In the genomic region with DNA sequence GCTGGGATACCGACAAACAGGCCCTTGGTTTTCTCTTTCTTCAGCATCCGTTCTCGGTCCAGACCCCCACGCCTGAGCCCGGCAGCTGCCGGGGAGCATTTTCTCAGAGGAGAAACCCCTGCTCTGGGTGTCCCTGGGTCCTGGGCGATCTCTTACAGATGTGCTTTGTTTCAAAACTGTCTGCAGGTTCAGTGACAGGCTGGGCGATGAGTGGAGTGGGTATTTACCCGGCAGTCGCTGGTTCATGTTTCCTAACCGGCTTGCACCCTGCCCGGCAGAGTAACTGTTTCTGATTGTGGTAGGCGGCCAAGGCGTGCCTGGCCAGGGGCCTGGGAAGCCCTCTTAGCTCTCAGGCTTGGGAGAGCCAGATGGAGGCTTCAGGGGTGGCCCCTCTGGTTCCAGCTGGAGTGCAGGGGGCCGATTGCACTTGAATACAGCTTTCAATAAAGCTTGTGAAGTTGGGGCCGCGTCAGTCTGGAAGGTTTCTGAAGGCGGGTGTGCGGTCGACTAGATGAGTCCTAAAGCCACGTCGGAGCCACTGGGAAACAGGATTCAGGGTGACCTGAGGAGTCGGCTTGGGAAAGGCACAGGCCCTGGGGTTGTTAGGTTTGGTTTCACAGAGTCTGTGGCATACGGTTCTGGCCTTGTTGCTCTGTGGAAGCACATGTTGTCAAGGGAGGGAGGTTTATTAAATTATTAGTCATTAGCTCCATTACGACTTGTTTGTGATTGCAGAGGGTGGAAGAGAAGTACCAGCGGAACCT, we compare ENCODE assay signal across 8 cellular contexts. TPM values are rescaled to one million over a fixed set of nuclear protein-coding genes. Genes with fewer than 3 reads are reported as not detected.
A peak's percentile ranks its signal among the peaks of the same experiment; 100 is the strongest.
DNase-seq lines count a peak whose midpoint lies in the region; ATAC-seq and TF ChIP-seq lines count a peak whose summit lies in the region.

No MANE protein-coding gene starts in this region.

- POLR2A ChIA-PET in activated CD4-positive, alpha-beta T cell treated with anti-CD3 and anti-CD28 coated beads for 36 hours (lab: Charles Lee) = no interaction called here

- peaks cover 20% of the 10 kb centered on the region for H3K4me1 Mint-ChIP-seq in activated CD4-positive, alpha-beta T cell treated with anti-CD3 and anti-CD28 coated beads for 36 hours

- H3K27me3 ChIP-seq in thoracic aorta (replicated peaks; ENCODE audit: insufficient read depth) = no peaks in the 10 kb centered on the region
- H3K27me3 ChIP-seq in aorta (ENCODE audit: control insufficient read depth in 1 of 2, insufficient read depth in 2 of 2, low read length in 1 of 2) = peaks cover 0 to 2% of the 10 kb centered on the region in 2 donors

- intact Hi-C loops in activated CD4-positive, alpha-beta T cell treated with anti-CD3 and anti-CD28 coated beads for 36 hours (cut with DNase I, micrococcal nuclease) = loop anchor here in 1 of 2 experiments (10.0 kb wide), 1 partner anchor 938 kb away; the partner anchor contains the start of gene ASPSCR1
- intact Hi-C loops in aorta (cut with DNase I) = loop anchor here in 1 of 2 donors (5.0 kb wide), 1 partner anchor 66 kb away; no protein-coding TSS in a partner anchor

- H3K4me3 ChIP-seq in astrocyte of the cerebellum (ENCODE audit: low read depth, low read length) (peak overlapping the region; percentile 50), thoracic aorta (peak overlapping the region; percentile 71), aorta (ENCODE audit: low read length in 2 of 2) (no peak overlapping the region)

- DNase-seq in activated CD4-positive, alpha-beta T cell treated with anti-CD3 and anti-CD28 coated beads for 36 hours = no peak
- no peak for DNase-seq in activated CD4-positive, alpha-beta T cell treated with anti-CD3 and anti-CD28 coated beads, Interleukin-2, amount 50 U/mL, for 4 hours
- DNase-seq in astrocyte of the cerebellum (ENCODE audit: low read depth) (no peak), kidney tubule cell (ENCODE audit: low spot score) (peak; percentile 31), thoracic aorta (ENCODE audit: low spot score) (no peak), aorta (no peak)

- no peaks in the 10 kb centered on the region for H3K36me3 ChIP-seq in thoracic aorta
- H3K36me3 ChIP-seq in aorta (ENCODE audit: control insufficient read depth in 1 of 2, insufficient read depth in 2 of 2, low read length in 1 of 2) = no peaks in the 10 kb centered on the region

- TF ChIP-seq CTCF in astrocyte of the cerebellum (IDR thresholded peaks at IDR 0.05; ENCODE audit: low read depth, low read length, missing control alignments) = no peak
- no peak for TF ChIP-seq CTCF in thoracic aorta (IDR thresholded peaks at IDR 0.05)

- 55 to 66% methylated on average over 26 of the region's 26 CpGs for WGBS in aorta, 2 donors

- H3K9me3 ChIP-seq in thoracic aorta (no peaks in the 10 kb centered on the region), aorta (ENCODE audit: control insufficient read depth, low read length) (no peaks in the 10 kb centered on the region)

- H3K27me3 Mint-ChIP-seq in activated CD4-positive, alpha-beta T cell treated with anti-CD3 and anti-CD28 coated beads for 36 hours = peaks cover 19% of the 10 kb centered on the region

- CTCF ChIA-PET in activated CD4-positive, alpha-beta T cell treated with anti-CD3 and anti-CD28 coated beads for 36 hours (lab: Charles Lee) = interaction anchor here (0.5 to 1.9 kb wide), 2 partner anchors 13 to 1424 kb away, joined by 3 to 9 read pairs; no protein-coding TSS in a partner anchor

- H3K27ac Mint-ChIP-seq in activated CD4-positive, alpha-beta T cell treated with anti-CD3 and anti-CD28 coated beads for 36 hours = no peak overlapping the region

- no peak for ATAC-seq in activated CD4-positive, alpha-beta T cell treated with anti-CD3 and anti-CD28 coated beads for 36 hours
- ATAC-seq in thoracic aorta (ENCODE audit: insufficient number of reproducible peaks, low FRiP score, low read depth) = no peak
- ATAC-seq in GM21786 (IDR thresholded peaks at IDR 0.05; ENCODE audit: unreplicated experiment) = no peak
- no peak for ATAC-seq in HG02852 (IDR thresholded peaks at IDR 0.05; ENCODE audit: unreplicated experiment)
- ATAC-seq in aorta (ENCODE audit: low FRiP score) = no peak

- H3K4me1 ChIP-seq in thoracic aorta (ENCODE audit: control insufficient read depth in 1 of 2, low read depth in 2 of 2) = peaks cover 18 to 65% of the 10 kb centered on the region in 2 donors
- H3K4me1 ChIP-seq in aorta (ENCODE audit: control insufficient read depth in 1 of 2, insufficient read depth in 2 of 2, low read length in 2 of 2) = no peaks in the 10 kb centered on the region

- H3K36me3 Mint-ChIP-seq in activated CD4-positive, alpha-beta T cell treated with anti-CD3 and anti-CD28 coated beads for 36 hours (ENCODE audit: low read depth) = no peaks in the 10 kb centered on the region

- H3K9me3 Mint-ChIP-seq in activated CD4-positive, alpha-beta T cell treated with anti-CD3 and anti-CD28 coated beads for 36 hours (ENCODE audit: low read depth) = no peaks in the 10 kb centered on the region

- H3K27ac ChIP-seq in thoracic aorta (no peak overlapping the region), aorta (ENCODE audit: low read depth in 1 of 2, low read length in 2 of 2) (no peak overlapping the region)

- in situ Hi-C loops in astrocyte of the cerebellum (cut with HindIII; ENCODE audit: low sequenced_read_pairs) = no loop called here

- peak overlapping the region; percentile 64 for H3K4me3 Mint-ChIP-seq in activated CD4-positive, alpha-beta T cell treated with anti-CD3 and anti-CD28 coated beads for 36 hours

RNA-seq across cellular contexts. Expression of gene BAIAP2, which starts 1.4 kb away (rescaled TPM):
- total RNA-seq in activated CD4-positive, alpha-beta T cell treated with anti-CD3 and anti-CD28 coated beads for 36 hours = 1 to 10 TPM; 4.6 to 5.0 TPM
- total RNA-seq in thoracic aorta (10 to 100 TPM in 1 of 2 donors, 1 to 10 TPM in 1; 9.9 to 15.6 TPM), aorta (10 to 100 TPM; 19.2 to 23.7 TPM)
- 1 to 10 TPM; 1.7 to 9.5 TPM for polyA plus RNA-seq in aorta

RNA-seq across cellular contexts. Expression of gene CHMP6, which starts 44.7 kb away (rescaled TPM):
- total RNA-seq in activated CD4-positive, alpha-beta T cell treated with anti-CD3 and anti-CD28 coated beads for 36 hours = 10 to 100 TPM; 15.9 to 19.4 TPM
- 10 to 100 TPM; 20.2 to 38.0 TPM for total RNA-seq in thoracic aorta
- 10 to 100 TPM; 22.9 to 30.9 TPM for total RNA-seq in aorta
- 10 to 100 TPM; 15.9 to 30.8 TPM for polyA plus RNA-seq in aorta

Comparison
In these comparisons a context has a peak if more than half of its experiments do, and no peak if none do; other contexts are left out.
1. H3K4me3 ChIP-seq: peak in astrocyte of the cerebellum (single experiment) and thoracic aorta (single experiment); none in aorta (0 of 2).